Comparison of ENCODE assay signal across 8 cellular contexts in the genomic region with DNA sequence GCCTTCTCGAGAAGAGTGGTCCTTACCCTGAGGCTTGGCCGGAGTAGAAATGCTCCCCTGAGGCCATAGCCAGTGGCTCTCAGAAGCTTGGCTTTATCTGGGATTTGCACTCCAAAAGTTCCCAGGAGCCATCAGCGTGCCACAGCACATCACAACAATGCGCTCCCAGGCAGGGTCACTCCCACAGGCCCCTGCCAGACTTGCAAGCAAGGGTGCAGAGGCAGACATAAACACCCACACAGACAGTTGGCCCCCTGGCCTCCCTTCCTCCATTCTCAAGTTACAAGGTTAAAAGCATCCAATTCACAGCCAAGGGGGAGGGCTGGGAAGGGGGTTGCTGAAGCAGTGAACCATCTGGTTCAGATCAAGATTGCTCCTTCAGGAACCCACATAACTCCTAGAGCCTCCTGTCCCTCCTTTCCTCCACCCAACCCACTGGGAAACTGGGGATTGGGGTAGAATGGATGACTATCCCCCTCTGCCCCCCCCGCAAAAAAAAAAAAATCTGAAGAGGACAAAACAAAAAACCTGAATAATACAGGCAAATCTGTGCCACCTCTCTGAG. TPM values are rescaled to one million over a fixed set of nuclear protein-coding genes. Genes with fewer than 3 reads are reported as not detected.
DNase-seq lines count a peak whose midpoint lies in the region; ATAC-seq, FAIRE-seq and TF ChIP-seq lines count a peak whose summit lies in the region.

No MANE protein-coding gene starts in this region.

- peak overlapping the region; percentile 91 to 96 (median 93) for H3K4me3 Mint-ChIP-seq in T-cell

- 79% methylated on average over 5 of the region's 5 CpGs for WGBS in HepG2 (ENCODE audit: low lambda C conversion rate)
- 100% methylated on average over 2 of the region's 5 CpGs for WGBS in right lobe of liver (ENCODE audit: insufficient coverage, low coverage, low lambda C conversion rate, missing lambda C conversion rate)

- H2AFZ ChIP-seq in HepG2 (ENCODE audit: low read length): no peak overlapping the region

- peaks cover 8% of the 10 kb centered on the region for H3K36me3 Mint-ChIP-seq in T-cell

- intact Hi-C loops in HepG2 (cut with micrococcal nuclease; ENCODE audit: unreplicated experiment) (loop anchor here (1.0 to 5.0 kb wide), 3 partner anchors 9 to 56 kb away; no protein-coding TSS in a partner anchor), right lobe of liver (cut with DNase I) (no loop called here)

- H3K9me3 ChIP-seq in HepG2 (ENCODE audit: low read length) (no peaks in the 10 kb centered on the region), right lobe of liver (no peaks in the 10 kb centered on the region), subcutaneous abdominal adipose tissue (ENCODE audit: control insufficient read depth in 5 of 5, low read length in 5 of 5) (no peaks in the 10 kb centered on the region)

- in situ Hi-C loops in HepG2 (cut with HindIII; ENCODE audit: extremely low pct_ligation_motif_present, low pct_unique_long_range_greater_than_20kb): no loop called here

- TF ChIP-seq POLR2A in HepG2 (IDR thresholded peaks at IDR 0.05; ENCODE audit: insufficient read depth in 1 of 2, low read depth in 2 of 2, low read length in 2 of 2) (no peak), right lobe of liver (IDR thresholded peaks at IDR 0.05) (no peak)

- H3K4me3 ChIP-seq in HepG2 (replicated peaks in 1 of 3; ENCODE audit: insufficient read depth in 1 of 3, low read depth in 2 of 3, low read length in 3 of 3) (peak overlapping the region; percentile 82 to 92 (median 89)), right lobe of liver (no peak overlapping the region), subcutaneous abdominal adipose tissue (ENCODE audit: low read depth in 1 of 5, low read length in 5 of 5) (peak overlapping the region in 4 of 5 donors; percentile 73 to 94 (median 80))

- H3K9ac ChIP-seq in HepG2 (ENCODE audit: insufficient read depth, low read depth, low read length) (peak overlapping the region; percentile 81), subcutaneous abdominal adipose tissue (ENCODE audit: low read length in 5 of 5) (peak overlapping the region in 3 of 5 donors; percentile 11 to 65 (median 26))

- DNase-seq in HepG2 (ENCODE audit: low spot score): peak; percentile 57
- no peak for DNase-seq in right lobe of liver
- no peak for DNase-seq in T-cell
- peak; percentile 60 for DNase-seq in hepatic stellate cell (ENCODE audit: low spot score)
- no peak for DNase-seq in NCI-H345 treated with DMSO at 0.1 percent for 48 hours (lab: John Stamatoyannopoulos, UW; ENCODE audit: unreplicated experiment)

- H4K20me1 ChIP-seq in HepG2 (ENCODE audit: insufficient read depth, low read length): no peaks in the 10 kb centered on the region

- no peaks in the 10 kb centered on the region; a peak in 1 of 5 replicates for H3K27me3 ChIP-seq in HepG2 (ENCODE audit: control insufficient read depth in 1 of 2, insufficient read depth in 2 of 2, low read length in 2 of 2)
- H3K27me3 ChIP-seq in right lobe of liver: no peaks in the 10 kb centered on the region
- no peaks in the 10 kb centered on the region for H3K27me3 ChIP-seq in subcutaneous abdominal adipose tissue (ENCODE audit: control insufficient read depth in 5 of 5, insufficient read depth in 4 of 5, low read length in 5 of 5)

- peak; percentile 49 for FAIRE-seq in HepG2 (lab: Jason Lieb, UNC)

- H3K36me3 ChIP-seq in HepG2 (replicated peaks in 1 of 2; ENCODE audit: control insufficient read depth in 1 of 2, insufficient read depth in 2 of 2, low read length in 2 of 2) (peaks cover 7 to 9% of the 10 kb centered on the region in 2 experiments), right lobe of liver (peaks cover 0 to 2% (median 0%) of the 10 kb centered on the region in 4 donors), subcutaneous abdominal adipose tissue (ENCODE audit: control insufficient read depth in 5 of 5, insufficient read depth in 5 of 5, low read length in 5 of 5) (peaks cover 0 to 5% (median 0%) of the 10 kb centered on the region in 5 donors)

- TF ChIP-seq RAD21 in HepG2 (CRISPR knock-in tag; IDR thresholded peaks at IDR 0.05): no peak

- peaks cover 49 to 60% (median 59%) of the 10 kb centered on the region in 3 donors for H3K4me1 Mint-ChIP-seq in T-cell

- peaks cover 55% of the 10 kb centered on the region for H3K79me2 ChIP-seq in HepG2 (ENCODE audit: insufficient read depth, low read length)

- H3K4me1 ChIP-seq in HepG2 (ENCODE audit: insufficient read depth, low read length) (peaks cover 79% of the 10 kb centered on the region), right lobe of liver (peaks cover 0 to 21% (median 0%) of the 10 kb centered on the region in 4 donors), subcutaneous abdominal adipose tissue (ENCODE audit: control insufficient read depth in 5 of 5, insufficient read depth in 5 of 5, low read length in 5 of 5) (peaks cover 24 to 56% (median 54%) of the 10 kb centered on the region in 5 donors)

- TSS peak; percentile 53 for BruUV-seq in HepG2 (replicated peaks; lab: Mats Ljungman, UMichigan)

- ATAC-seq in HepG2 (peak; percentile 7), right lobe of liver (no peak), T-cell (replicated peaks in 1 of 4) (no peak), HG03469 (IDR thresholded peaks at IDR 0.05; ENCODE audit: unreplicated experiment) (no peak), GM21360 (IDR thresholded peaks at IDR 0.05; ENCODE audit: unreplicated experiment) (no peak)

- peak overlapping the region; percentile 36 for H3K27ac ChIP-seq in HepG2 (ENCODE audit: extremely low read length, insufficient read depth, low read length)
- no peak overlapping the region for H3K27ac ChIP-seq in right lobe of liver
- peak overlapping the region; percentile 42 for H3K27ac ChIP-seq in subcutaneous abdominal adipose tissue (ENCODE audit: low read depth, low read length)

- no peaks in the 10 kb centered on the region for H3K27me3 Mint-ChIP-seq in T-cell

- POLR2A ChIA-PET in HepG2 (lab: Yijun Ruan, JAX) (interaction anchor here (0.7 to 8.3 kb wide), 5 partner anchors 8 to 57 kb away, joined by 3 to 78 read pairs (median 61); a partner anchor contains a TSS), T-cell (lab: Charles Lee) (no interaction called here)

- no peak for TF ChIP-seq EP300 in HepG2 (IDR thresholded peaks at IDR 0.05; ENCODE audit: low read depth in 2 of 2, low read length in 2 of 2)
- 0 out of 2 replicates have a peak, but pooled peaks have one; percentile 17 for TF ChIP-seq EP300 in HepG2 (CRISPR knock-in tag; IDR thresholded peaks at IDR 0.05; ENCODE audit: borderline replicate concordance)

- CTCF ChIA-PET in HepG2 (lab: Yijun Ruan, JAX; ENCODE audit: low intra/inter-chr PET ratio, low total read pairs): no interaction called here
- CTCF ChIA-PET in T-cell (lab: Charles Lee): no interaction called here

- H3K9me3 Mint-ChIP-seq in T-cell: no peaks in the 10 kb centered on the region

- peak overlapping the region; percentile 97 for H3K4me2 ChIP-seq in HepG2 (ENCODE audit: low read depth, low read length)

- TF ChIP-seq CTCF in HepG2 (CRISPR knock-in tag; IDR thresholded peaks at IDR 0.05) (no peak), right lobe of liver (IDR thresholded peaks at IDR 0.05) (no peak)

- H3K27ac Mint-ChIP-seq in T-cell: peak overlapping the region; percentile 87 to 90

RNA-seq across cellular contexts. Expression of a gene that starts 1.8 kb away (rescaled TPM):
- total RNA-seq in HepG2 (2016; rRNA removed; fragmentation: Illumina TruSeq; extraction: Trizol): 17.8 and 24.9 TPM in 2 replicates
- 3.6 TPM in 2 replicates for total RNA-seq in HepG2 (2016; cell fraction: cytosol; rRNA removed; fragmentation: Illumina TruSeq; extraction: Trizol; ENCODE audit: low read depth)
- 15.8 and 25.9 TPM in 2 replicates for total RNA-seq in HepG2 (2016; cell fraction: insoluble cytoplasmic fraction; rRNA removed; fragmentation: Illumina TruSeq; extraction: Trizol)
- total RNA-seq in HepG2 (2016; cell fraction: membrane; rRNA removed; fragmentation: Illumina TruSeq; extraction: Trizol): 14.6 and 18.9 TPM in 2 replicates
- total RNA-seq in HepG2 (2016; cell fraction: nucleus; rRNA removed; fragmentation: Illumina TruSeq; extraction: Trizol): 15.0 and 18.9 TPM in 2 replicates
- polyA plus RNA-seq in HepG2 (2011; rRNA removed): 16.3 and 17.0 TPM in 2 replicates
- 10.9 and 15.5 TPM in 2 replicates for polyA plus RNA-seq in HepG2 (2011; cell fraction: cytosol; rRNA removed)
- polyA plus RNA-seq in HepG2 (2011; cell fraction: nucleus; rRNA removed): 14.6 and 16.7 TPM in 2 replicates
- 13.3 and 16.9 TPM in 2 replicates for polyA plus RNA-seq in HepG2 (2012)
- 2.3 and 2.9 TPM in 2 replicates for polyA plus RNA-seq in HepG2 (2016; cell fraction: cytosol; fragmentation: Illumina TruSeq; extraction: Trizol; ENCODE audit: low read depth)
- polyA plus RNA-seq in HepG2 (2016; cell fraction: insoluble cytoplasmic fraction; fragmentation: Illumina TruSeq; extraction: Trizol; ENCODE audit: low read depth): 20.4 and 21.6 TPM in 2 replicates
- polyA plus RNA-seq in HepG2 (2016; cell fraction: membrane; fragmentation: Illumina TruSeq; extraction: Trizol; ENCODE audit: low read depth): 11.6 and 11.9 TPM in 2 replicates
- polyA plus RNA-seq in HepG2 (2016; cell fraction: nucleus; fragmentation: Illumina TruSeq; extraction: Trizol; ENCODE audit: insufficient read depth, low read depth): 22.8 and 26.4 TPM in 2 replicates
- polyA minus RNA-seq in HepG2 (2011; rRNA and poly(A)+ RNA removed; ENCODE audit: low replicate concordance): 49.4 and 94.6 TPM in 2 replicates
- polyA minus RNA-seq in HepG2 (2011; cell fraction: cytosol; rRNA and poly(A)+ RNA removed): 25.8 and 27.6 TPM in 2 replicates
- 22.4 and 31.0 TPM in 2 replicates for polyA minus RNA-seq in HepG2 (2011; cell fraction: nucleus; rRNA and poly(A)+ RNA removed)
- total RNA-seq in right lobe of liver: 10 to 100 TPM; 10.4 to 16.7 (median 14.5) TPM
- 10 to 100 TPM; 18.9 to 35.1 (median 30.2) TPM for total RNA-seq in T-cell

RNA-seq across cellular contexts. Expression of a gene that starts 17.3 kb away (rescaled TPM):
- total RNA-seq in HepG2 (2016; rRNA removed; fragmentation: Illumina TruSeq; extraction: Trizol): 4.9 and 9.1 TPM in 2 replicates
- total RNA-seq in HepG2 (2016; cell fraction: cytosol; rRNA removed; fragmentation: Illumina TruSeq; extraction: Trizol; ENCODE audit: low read depth): 4.4 and 5.2 TPM in 2 replicates
- 4.2 and 8.4 TPM in 2 replicates for total RNA-seq in HepG2 (2016; cell fraction: insoluble cytoplasmic fraction; rRNA removed; fragmentation: Illumina TruSeq; extraction: Trizol)
- 2.6 and 3.0 TPM in 2 replicates for total RNA-seq in HepG2 (2016; cell fraction: membrane; rRNA removed; fragmentation: Illumina TruSeq; extraction: Trizol)
- 12.1 and 12.8 TPM in 2 replicates for total RNA-seq in HepG2 (2016; cell fraction: nucleus; rRNA removed; fragmentation: Illumina TruSeq; extraction: Trizol)
- polyA plus RNA-seq in HepG2 (2011; rRNA removed): 15.0 and 19.2 TPM in 2 replicates
- 6.7 and 8.3 TPM in 2 replicates for polyA plus RNA-seq in HepG2 (2011; cell fraction: cytosol; rRNA removed)
- 81.8 and 104 TPM in 2 replicates for polyA plus RNA-seq in HepG2 (2011; cell fraction: nucleus; rRNA removed)
- polyA plus RNA-seq in HepG2 (2012): 6.2 and 6.4 TPM in 2 replicates
- polyA plus RNA-seq in HepG2 (2016; cell fraction: cytosol; fragmentation: Illumina TruSeq; extraction: Trizol; ENCODE audit: low read depth): 0.53 and 0.70 TPM in 2 replicates
- 3.5 and 3.9 TPM in 2 replicates for polyA plus RNA-seq in HepG2 (2016; cell fraction: insoluble cytoplasmic fraction; fragmentation: Illumina TruSeq; extraction: Trizol; ENCODE audit: low read depth)
- 1.2 and 1.3 TPM in 2 replicates for polyA plus RNA-seq in HepG2 (2016; cell fraction: membrane; fragmentation: Illumina TruSeq; extraction: Trizol; ENCODE audit: low read depth)
- 28.7 and 33.1 TPM in 2 replicates for polyA plus RNA-seq in HepG2 (2016; cell fraction: nucleus; fragmentation: Illumina TruSeq; extraction: Trizol; ENCODE audit: insufficient read depth, low read depth)
- polyA minus RNA-seq in HepG2 (2011; rRNA and poly(A)+ RNA removed; ENCODE audit: low replicate concordance): 24.8 and 29.5 TPM in 2 replicates
- 4.3 and 5.3 TPM in 2 replicates for polyA minus RNA-seq in HepG2 (2011; cell fraction: cytosol; rRNA and poly(A)+ RNA removed)
- 15.6 and 19.0 TPM in 2 replicates for polyA minus RNA-seq in HepG2 (2011; cell fraction: nucleus; rRNA and poly(A)+ RNA removed)
- 10 to 100 TPM; 10.9 to 16.7 (median 13.4) TPM for total RNA-seq in right lobe of liver
- 10 to 100 TPM; 28.7 to 43.4 (median 37.9) TPM for total RNA-seq in T-cell

Comparison
In these comparisons a context has a peak if more than half of its experiments do, and no peak if none do; other contexts are left out.
1. DNase-seq: peak in HepG2 (single experiment) and hepatic stellate cell (single experiment); none in right lobe of liver (0 of 3), T-cell (0 of 34) and NCI-H345 treated with DMSO at 0.1 percent for 48 hours (single experiment).
2. H3K27ac ChIP-seq: peak in HepG2 (single experiment) and subcutaneous abdominal adipose tissue (single experiment); none in right lobe of liver (0 of 3).
3. H3K4me3 ChIP-seq: peak in HepG2 (3 of 3) and subcutaneous abdominal adipose tissue (4 of 5); none in right lobe of liver (0 of 3).